9 cellular contexts compared by ENCODE assay signal in the genomic region with DNA sequence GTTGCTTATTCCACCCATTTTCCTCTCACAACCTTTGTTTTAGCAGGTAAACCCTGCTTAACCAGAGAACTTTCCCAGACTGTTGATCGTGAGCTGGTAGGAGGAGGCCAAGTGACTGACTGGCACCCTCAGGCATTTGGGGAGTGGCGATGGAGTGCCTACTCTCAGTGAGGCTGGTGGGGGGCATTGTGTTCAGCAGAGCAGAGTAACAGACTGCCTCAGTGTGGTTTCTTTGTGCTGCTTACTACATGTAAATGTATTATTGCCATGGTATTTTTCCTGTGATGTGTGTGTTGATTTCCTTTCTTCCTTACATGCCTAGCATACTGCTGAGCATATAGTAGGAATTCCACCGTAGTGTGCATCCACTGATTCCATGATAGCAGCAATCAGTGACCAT. TPM values are rescaled to one million over a fixed set of nuclear protein-coding genes. Genes with fewer than 3 reads are reported as not detected.
DNase-seq lines count a peak whose midpoint lies in the region; ATAC-seq and TF ChIP-seq lines count a peak whose summit lies in the region.
"Had no signal": no experiment of that assay in that cellular context is flagged by ENCODE, and none has a peak within 500 bp of the region (broad histone marks: within the 10 kb centered on the region; RNA-seq: fewer than 3 reads in every experiment).

No MANE protein-coding gene starts in this region.

- H3K4me3 Mint-ChIP-seq in HFFc6 = peak overlapping the region; percentile 90

- in situ Hi-C loops in ACHN (cut with HindIII; ENCODE audit: low pct_ligation_motif_present, low pct_unique_long_range_greater_than_20kb, low sequenced_read_pairs) = no loop called here

- no peaks in the 10 kb centered on the region for H3K9me3 Mint-ChIP-seq in HFFc6

- TF ChIP-seq CTCF in HFFc6 (IDR thresholded peaks at IDR 0.05) (no peak), kidney epithelial cell (IDR thresholded peaks at IDR 0.05; ENCODE audit: insufficient read depth, low read length, poor library complexity, severe bottlenecking) (no peak)

- no peaks in the 10 kb centered on the region for H3K36me3 ChIP-seq in kidney epithelial cell (ENCODE audit: control insufficient read depth, insufficient read depth, low read length)
- peaks cover 23% of the 10 kb centered on the region for H3K36me3 ChIP-seq in thymus (ENCODE audit: control insufficient read depth, insufficient read depth)

- H3K27me3 Mint-ChIP-seq in HFFc6 (ENCODE audit: insufficient read depth) = peaks cover 3% of the 10 kb centered on the region

- peaks cover 35% of the 10 kb centered on the region for H3K4me1 ChIP-seq in thymus (ENCODE audit: control insufficient read depth, insufficient read depth, low read length)

- ATAC-seq in HG03460 (IDR thresholded peaks at IDR 0.05; ENCODE audit: unreplicated experiment) = no peak
- ATAC-seq: mucosa of descending colon had no signal

- peak; percentile 64 for DNase-seq in ACHN
- peak; percentile 63 for DNase-seq in HFFc6
- DNase-seq in kidney epithelial cell (ENCODE audit: low read depth) = no peak
- no peak for DNase-seq in NCI-H2081 treated with DMSO at 0.1 percent for 48 hours (lab: John Stamatoyannopoulos, UW)
- no peak for DNase-seq in HEK293T (ENCODE audit: extremely low spot score)

- H3K27ac ChIP-seq in angular gyrus (ENCODE audit: low read depth, low read length) (peak overlapping the region; percentile 18), thymus (ENCODE audit: low read depth) (no peak overlapping the region)

- peaks cover 6% of the 10 kb centered on the region; the same call in 1 of the 2 replicates for H3K36me3 Mint-ChIP-seq in HFFc6 (ENCODE audit: low read depth)

- CTCF ChIA-PET in HEK293T (lab: Yijun Ruan, JAX) = no interaction called here

- peaks cover 68% of the 10 kb centered on the region for H3K4me1 Mint-ChIP-seq in HFFc6 (ENCODE audit: low read depth)

- H3K27ac Mint-ChIP-seq in HFFc6 = peak overlapping the region; percentile 46

- H3K9me3 ChIP-seq in thymus (ENCODE audit: control insufficient read depth) = no peaks in the 10 kb centered on the region
- H3K9me3 ChIP-seq: mucosa of descending colon had no signal

- POLR2A ChIA-PET in HEK293T (lab: Yijun Ruan, JAX) = no interaction called here

- peak overlapping the region; percentile 83 for H3K4me3 ChIP-seq in kidney epithelial cell (ENCODE audit: low read depth, low read length)
- H3K4me3 ChIP-seq in thymus (ENCODE audit: low read length) = peak overlapping the region; percentile 86
- H3K4me3 ChIP-seq: mucosa of descending colon had no signal

- no peaks in the 10 kb centered on the region for H3K27me3 ChIP-seq in kidney epithelial cell (ENCODE audit: control insufficient read depth, insufficient read depth, low read length)
- H3K27me3 ChIP-seq in thymus (ENCODE audit: control insufficient read depth, insufficient read depth) = no peaks in the 10 kb centered on the region

- WGBS in thymus = 71% methylated on average over 3 of the region's 3 CpGs

TF ChIP-seq in HEK293T, 16 proteins besides CTCF, POLR2A, EP300 and RAD21:
- no peak for TF ChIP-seq FOXA1 (IDR thresholded peaks at IDR 0.05)
- no peak for TF ChIP-seq BHLHE40 (IDR thresholded peaks at IDR 0.05; ENCODE audit: borderline replicate concordance)
- TF ChIP-seq ELF4 (IDR thresholded peaks at IDR 0.05) = no peak
- TF ChIP-seq NFRKB (IDR thresholded peaks at IDR 0.05) = no peak
- no peak for TF ChIP-seq SUZ12 (IDR thresholded peaks at IDR 0.05)
- no peak for TF ChIP-seq LEF1 (IDR thresholded peaks at IDR 0.05; ENCODE audit: borderline replicate concordance)
- TF ChIP-seq SP1 (IDR thresholded peaks at IDR 0.05) = no peak
- no peak for TF ChIP-seq FOXM1 (IDR thresholded peaks at IDR 0.05; ENCODE audit: borderline replicate concordance)
- no peak for TF ChIP-seq CTBP1 (IDR thresholded peaks at IDR 0.05; ENCODE audit: borderline replicate concordance)
- TF ChIP-seq ARNT (IDR thresholded peaks at IDR 0.05) = no peak
- no peak for TF ChIP-seq ZNF384 (IDR thresholded peaks at IDR 0.05)
- no peak for TF ChIP-seq TARDBP (IDR thresholded peaks at IDR 0.05)
- no peak for TF ChIP-seq HDGF (IDR thresholded peaks at IDR 0.05; ENCODE audit: borderline replicate concordance)
- TF ChIP-seq FOXK2 (IDR thresholded peaks at IDR 0.05) = no peak
- no peak for TF ChIP-seq L3MBTL2 (conservative IDR thresholded peaks at IDR 0.05)
- TF ChIP-seq, protein P1, sequence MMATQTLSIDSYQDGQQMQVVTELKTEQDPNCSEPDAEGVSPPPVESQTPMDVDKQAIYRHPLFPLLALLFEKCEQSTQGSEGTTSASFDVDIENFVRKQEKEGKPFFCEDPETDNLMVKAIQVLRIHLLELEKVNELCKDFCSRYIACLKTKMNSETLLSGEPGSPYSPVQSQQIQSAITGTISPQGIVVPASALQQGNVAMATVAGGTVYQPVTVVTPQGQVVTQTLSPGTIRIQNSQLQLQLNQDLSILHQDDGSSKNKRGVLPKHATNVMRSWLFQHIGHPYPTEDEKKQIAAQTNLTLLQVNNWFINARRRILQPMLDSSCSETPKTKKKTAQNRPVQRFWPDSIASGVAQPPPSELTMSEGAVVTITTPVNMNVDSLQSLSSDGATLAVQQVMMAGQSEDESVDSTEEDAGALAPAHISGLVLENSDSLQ (IDR thresholded peaks at IDR 0.05) = no peak

RNA-seq across cellular contexts. Expression of a gene that starts 2.6 kb away (rescaled TPM):
- total RNA-seq in HFFc6 (2021; fragmentation: NEBNext Ultra II Directional; extraction: Animal tissue kit (Norgen Biotek cat#: 25700)) = 10 to 100 TPM; 26.4 to 29.9 (median 27.9) TPM
- total RNA-seq in kidney epithelial cell = 40.1 and 45.2 TPM in 2 replicates
- 17.5 TPM for polyA plus RNA-seq in thymus

RNA-seq across cellular contexts. Expression of a gene that starts 28.3 kb away (rescaled TPM):
- 10 to 100 TPM; 24.7 to 31.7 (median 29.5) TPM for total RNA-seq in HFFc6 (2021; fragmentation: NEBNext Ultra II Directional; extraction: Animal tissue kit (Norgen Biotek cat#: 25700))
- total RNA-seq in kidney epithelial cell = 40.5 and 41.4 TPM in 2 replicates
- 11.7 TPM for polyA plus RNA-seq in thymus

Comparison
In these comparisons a context has a peak if more than half of its experiments do, and no peak if none do; other contexts are left out.
1. DNase-seq: peak in ACHN (single experiment) and HFFc6 (single experiment); none in kidney epithelial cell (single experiment), NCI-H2081 treated with DMSO at 0.1 percent for 48 hours (single experiment) and HEK293T (single experiment).